Comparison of ENCODE assay signal across 10 cellular contexts in genomic region chr9:692636-693459, GRCh38.
DNase-seq lines count a peak whose midpoint lies in the region; ATAC-seq, FAIRE-seq and TF ChIP-seq lines count a peak whose summit lies in the region.
"Had no signal": no experiment of that assay in that cellular context is flagged by ENCODE, and none has a peak within 500 bp of the region (broad histone marks: within the 10 kb centered on the region; RNA-seq: fewer than 3 reads in every experiment).

No MANE protein-coding gene starts in this region.

- peaks cover 7% of the 10 kb centered on the region for H3K79me2 ChIP-seq in ACC112 (ENCODE audit: control insufficient read depth, insufficient read depth, low read length, unreplicated experiment)

- no peaks in the 10 kb centered on the region for H3K27me3 ChIP-seq in ACC112 (ENCODE audit: insufficient read depth, low read length)
- H3K27me3 ChIP-seq: BE2C had no signal

- no peaks in the 10 kb centered on the region for H3K36me3 ChIP-seq in ACC112 (ENCODE audit: insufficient read depth, low read length)
- H3K36me3 ChIP-seq: BE2C had no signal

- H3K4me1 ChIP-seq in ACC112 (ENCODE audit: control insufficient read depth, insufficient read depth, low read length, unreplicated experiment): peaks cover 48% of the 10 kb centered on the region
- H3K4me1 ChIP-seq: BE2C had no signal

- peak; percentile 33 for FAIRE-seq in frontal cortex (lab: Jason Lieb, UNC)

- peak overlapping the region; percentile 59 for H3K4me3 ChIP-seq in ACC112 (ENCODE audit: low read depth, low read length)

- DNase-seq in frontal cortex (ENCODE audit: low spot score in 2 of 2) (no peak), occipital lobe (lab: John Stamatoyannopoulos, UW) (peak; percentile 32), NCI-H748 treated with DMSO at 0.1 percent for 48 hours (lab: John Stamatoyannopoulos, UW) (no peak), NOMO-1 treated with dmso at 0.1 percent for 144 hours (lab: John Stamatoyannopoulos, UW; ENCODE audit: unreplicated experiment) (no peak)
- DNase-seq: BE2C, naive B cell had no signal

- peak; percentile 47 for ATAC-seq in SK-N-SH treated with all-trans-retinoic acid at 6 μM for 48 hours
- ATAC-seq in HG03439 (IDR thresholded peaks at IDR 0.05; ENCODE audit: unreplicated experiment): no peak
- ATAC-seq in HG03457 (IDR thresholded peaks at IDR 0.05; ENCODE audit: unreplicated experiment): no peak

- peak overlapping the region; percentile 73 for H2AFZ ChIP-seq in ACC112 (ENCODE audit: low read length, unreplicated experiment)

- H3K27ac ChIP-seq in ACC112 (ENCODE audit: low read depth, low read length): peak overlapping the region; percentile 86

TF ChIP-seq in SK-N-SH treated with all-trans-retinoic acid at 6 μM for 48 hours, 23 proteins besides CTCF, POLR2A, EP300 and RAD21:
- TF ChIP-seq PPARA (CRISPR knock-in tag; IDR thresholded peaks at IDR 0.05; ENCODE audit: borderline replicate concordance): no peak
- no peak for TF ChIP-seq ZNF565 (CRISPR knock-in tag; conservative IDR thresholded peaks at IDR 0.05; ENCODE audit: low read depth)
- TF ChIP-seq TCF4 (CRISPR knock-in tag; IDR thresholded peaks at IDR 0.05; ENCODE audit: borderline replicate concordance): no peak
- no peak for TF ChIP-seq BACH2 (CRISPR knock-in tag; IDR thresholded peaks at IDR 0.05; ENCODE audit: borderline replicate concordance)
- no peak for TF ChIP-seq ZNF70 (CRISPR knock-in tag; IDR thresholded peaks at IDR 0.05)
- TF ChIP-seq POU6F1 (CRISPR knock-in tag; IDR thresholded peaks at IDR 0.05; ENCODE audit: borderline replicate concordance, low read depth): no peak
